Comparison of ENCODE assay signal across 2 cellular contexts in the genomic region with DNA sequence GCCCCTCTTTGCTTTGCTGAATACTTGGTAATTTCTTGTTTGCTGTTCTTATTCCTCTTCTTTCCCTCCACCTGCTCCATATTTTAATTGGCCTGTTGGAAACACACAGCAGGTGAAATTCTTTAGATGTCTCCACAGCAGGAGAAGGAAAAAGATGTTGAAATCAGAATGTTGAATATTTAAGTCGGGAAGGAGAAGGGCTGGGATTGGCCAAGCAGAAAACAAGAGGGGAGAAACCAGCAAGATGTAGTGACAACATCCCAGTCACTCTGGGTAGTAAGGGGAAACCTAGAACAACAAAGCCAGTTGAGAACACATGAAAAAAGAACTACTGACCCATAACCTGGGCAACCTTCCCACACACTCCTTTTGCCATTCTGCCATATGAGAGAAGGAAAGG.
TF ChIP-seq lines count a peak whose summit lies in the region.

No MANE protein-coding gene starts in this region.

TF ChIP-seq in GM23338, 12 proteins besides CTCF, POLR2A, EP300 and RAD21:
- TF ChIP-seq, protein P1, sequence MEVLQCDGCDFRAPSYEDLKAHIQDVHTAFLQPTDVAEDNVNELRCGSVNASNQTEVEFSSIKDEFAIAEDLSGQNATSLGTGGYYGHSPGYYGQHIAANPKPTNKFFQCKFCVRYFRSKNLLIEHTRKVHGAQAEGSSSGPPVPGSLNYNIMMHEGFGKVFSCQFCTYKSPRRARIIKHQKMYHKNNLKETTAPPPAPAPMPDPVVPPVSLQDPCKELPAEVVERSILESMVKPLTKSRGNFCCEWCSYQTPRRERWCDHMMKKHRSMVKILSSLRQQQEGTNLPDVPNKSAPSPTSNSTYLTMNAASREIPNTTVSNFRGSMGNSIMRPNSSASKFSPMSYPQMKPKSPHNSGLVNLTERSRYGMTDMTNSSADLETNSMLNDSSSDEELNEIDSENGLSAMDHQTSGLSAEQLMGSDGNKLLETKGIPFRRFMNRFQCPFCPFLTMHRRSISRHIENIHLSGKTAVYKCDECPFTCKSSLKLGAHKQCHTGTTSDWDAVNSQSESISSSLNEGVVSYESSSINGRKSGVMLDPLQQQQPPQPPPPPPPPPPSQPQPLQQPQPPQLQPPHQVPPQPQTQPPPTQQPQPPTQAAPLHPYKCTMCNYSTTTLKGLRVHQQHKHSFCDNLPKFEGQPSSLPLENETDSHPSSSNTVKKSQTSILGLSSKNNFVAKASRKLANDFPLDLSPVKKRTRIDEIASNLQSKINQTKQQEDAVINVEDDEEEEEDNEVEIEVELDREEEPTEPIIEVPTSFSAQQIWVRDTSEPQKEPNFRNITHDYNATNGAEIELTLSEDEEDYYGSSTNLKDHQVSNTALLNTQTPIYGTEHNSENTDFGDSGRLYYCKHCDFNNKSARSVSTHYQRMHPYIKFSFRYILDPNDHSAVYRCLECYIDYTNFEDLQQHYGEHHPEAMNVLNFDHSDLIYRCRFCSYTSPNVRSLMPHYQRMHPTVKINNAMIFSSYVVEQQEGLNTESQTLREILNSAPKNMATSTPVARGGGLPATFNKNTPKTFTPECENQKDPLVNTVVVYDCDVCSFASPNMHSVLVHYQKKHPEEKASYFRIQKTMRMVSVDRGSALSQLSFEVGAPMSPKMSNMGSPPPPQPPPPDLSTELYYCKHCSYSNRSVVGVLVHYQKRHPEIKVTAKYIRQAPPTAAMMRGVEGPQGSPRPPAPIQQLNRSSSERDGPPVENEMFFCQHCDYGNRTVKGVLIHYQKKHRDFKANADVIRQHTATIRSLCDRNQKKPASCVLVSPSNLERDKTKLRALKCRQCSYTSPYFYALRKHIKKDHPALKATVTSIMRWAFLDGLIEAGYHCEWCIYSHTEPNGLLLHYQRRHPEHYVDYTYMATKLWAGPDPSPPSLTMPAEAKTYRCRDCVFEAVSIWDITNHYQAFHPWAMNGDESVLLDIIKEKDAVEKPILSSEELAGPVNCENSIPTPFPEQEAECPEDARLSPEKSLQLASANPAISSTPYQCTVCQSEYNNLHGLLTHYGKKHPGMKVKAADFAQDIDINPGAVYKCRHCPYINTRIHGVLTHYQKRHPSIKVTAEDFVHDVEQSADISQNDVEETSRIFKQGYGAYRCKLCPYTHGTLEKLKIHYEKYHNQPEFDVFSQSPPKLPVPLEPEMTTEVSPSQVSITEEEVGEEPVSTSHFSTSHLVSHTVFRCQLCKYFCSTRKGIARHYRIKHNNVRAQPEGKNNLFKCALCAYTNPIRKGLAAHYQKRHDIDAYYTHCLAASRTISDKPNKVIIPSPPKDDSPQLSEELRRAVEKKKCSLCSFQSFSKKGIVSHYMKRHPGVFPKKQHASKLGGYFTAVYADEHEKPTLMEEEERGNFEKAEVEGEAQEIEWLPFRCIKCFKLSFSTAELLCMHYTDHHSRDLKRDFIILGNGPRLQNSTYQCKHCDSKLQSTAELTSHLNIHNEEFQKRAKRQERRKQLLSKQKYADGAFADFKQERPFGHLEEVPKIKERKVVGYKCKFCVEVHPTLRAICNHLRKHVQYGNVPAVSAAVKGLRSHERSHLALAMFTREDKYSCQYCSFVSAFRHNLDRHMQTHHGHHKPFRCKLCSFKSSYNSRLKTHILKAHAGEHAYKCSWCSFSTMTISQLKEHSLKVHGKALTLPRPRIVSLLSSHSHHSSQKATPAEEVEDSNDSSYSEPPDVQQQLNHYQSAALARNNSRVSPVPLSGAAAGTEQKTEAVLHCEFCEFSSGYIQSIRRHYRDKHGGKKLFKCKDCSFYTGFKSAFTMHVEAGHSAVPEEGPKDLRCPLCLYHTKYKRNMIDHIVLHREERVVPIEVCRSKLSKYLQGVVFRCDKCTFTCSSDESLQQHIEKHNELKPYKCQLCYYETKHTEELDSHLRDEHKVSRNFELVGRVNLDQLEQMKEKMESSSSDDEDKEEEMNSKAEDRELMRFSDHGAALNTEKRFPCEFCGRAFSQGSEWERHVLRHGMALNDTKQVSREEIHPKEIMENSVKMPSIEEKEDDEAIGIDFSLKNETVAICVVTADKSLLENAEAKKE (CRISPR knock-in tag; IDR thresholded peaks at IDR 0.05): no peak
- TF ChIP-seq NANOG (IDR thresholded peaks at IDR 0.05; ENCODE audit: borderline replicate concordance): peak; percentile 31; the same call in 1 of the 2 replicates
TF ChIP-seq in GM23338: peak in this region for 1.

TF ChIP-seq in WTC11, 78 proteins besides CTCF, POLR2A, EP300 and RAD21 (continued from another document):
- TF ChIP-seq, protein P2, sequence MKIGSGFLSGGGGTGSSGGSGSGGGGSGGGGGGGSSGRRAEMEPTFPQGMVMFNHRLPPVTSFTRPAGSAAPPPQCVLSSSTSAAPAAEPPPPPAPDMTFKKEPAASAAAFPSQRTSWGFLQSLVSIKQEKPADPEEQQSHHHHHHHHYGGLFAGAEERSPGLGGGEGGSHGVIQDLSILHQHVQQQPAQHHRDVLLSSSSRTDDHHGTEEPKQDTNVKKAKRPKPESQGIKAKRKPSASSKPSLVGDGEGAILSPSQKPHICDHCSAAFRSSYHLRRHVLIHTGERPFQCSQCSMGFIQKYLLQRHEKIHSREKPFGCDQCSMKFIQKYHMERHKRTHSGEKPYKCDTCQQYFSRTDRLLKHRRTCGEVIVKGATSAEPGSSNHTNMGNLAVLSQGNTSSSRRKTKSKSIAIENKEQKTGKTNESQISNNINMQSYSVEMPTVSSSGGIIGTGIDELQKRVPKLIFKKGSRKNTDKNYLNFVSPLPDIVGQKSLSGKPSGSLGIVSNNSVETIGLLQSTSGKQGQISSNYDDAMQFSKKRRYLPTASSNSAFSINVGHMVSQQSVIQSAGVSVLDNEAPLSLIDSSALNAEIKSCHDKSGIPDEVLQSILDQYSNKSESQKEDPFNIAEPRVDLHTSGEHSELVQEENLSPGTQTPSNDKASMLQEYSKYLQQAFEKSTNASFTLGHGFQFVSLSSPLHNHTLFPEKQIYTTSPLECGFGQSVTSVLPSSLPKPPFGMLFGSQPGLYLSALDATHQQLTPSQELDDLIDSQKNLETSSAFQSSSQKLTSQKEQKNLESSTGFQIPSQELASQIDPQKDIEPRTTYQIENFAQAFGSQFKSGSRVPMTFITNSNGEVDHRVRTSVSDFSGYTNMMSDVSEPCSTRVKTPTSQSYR (CRISPR knock-in tag; IDR thresholded peaks at IDR 0.05): no peak
- TF ChIP-seq, protein P3, sequence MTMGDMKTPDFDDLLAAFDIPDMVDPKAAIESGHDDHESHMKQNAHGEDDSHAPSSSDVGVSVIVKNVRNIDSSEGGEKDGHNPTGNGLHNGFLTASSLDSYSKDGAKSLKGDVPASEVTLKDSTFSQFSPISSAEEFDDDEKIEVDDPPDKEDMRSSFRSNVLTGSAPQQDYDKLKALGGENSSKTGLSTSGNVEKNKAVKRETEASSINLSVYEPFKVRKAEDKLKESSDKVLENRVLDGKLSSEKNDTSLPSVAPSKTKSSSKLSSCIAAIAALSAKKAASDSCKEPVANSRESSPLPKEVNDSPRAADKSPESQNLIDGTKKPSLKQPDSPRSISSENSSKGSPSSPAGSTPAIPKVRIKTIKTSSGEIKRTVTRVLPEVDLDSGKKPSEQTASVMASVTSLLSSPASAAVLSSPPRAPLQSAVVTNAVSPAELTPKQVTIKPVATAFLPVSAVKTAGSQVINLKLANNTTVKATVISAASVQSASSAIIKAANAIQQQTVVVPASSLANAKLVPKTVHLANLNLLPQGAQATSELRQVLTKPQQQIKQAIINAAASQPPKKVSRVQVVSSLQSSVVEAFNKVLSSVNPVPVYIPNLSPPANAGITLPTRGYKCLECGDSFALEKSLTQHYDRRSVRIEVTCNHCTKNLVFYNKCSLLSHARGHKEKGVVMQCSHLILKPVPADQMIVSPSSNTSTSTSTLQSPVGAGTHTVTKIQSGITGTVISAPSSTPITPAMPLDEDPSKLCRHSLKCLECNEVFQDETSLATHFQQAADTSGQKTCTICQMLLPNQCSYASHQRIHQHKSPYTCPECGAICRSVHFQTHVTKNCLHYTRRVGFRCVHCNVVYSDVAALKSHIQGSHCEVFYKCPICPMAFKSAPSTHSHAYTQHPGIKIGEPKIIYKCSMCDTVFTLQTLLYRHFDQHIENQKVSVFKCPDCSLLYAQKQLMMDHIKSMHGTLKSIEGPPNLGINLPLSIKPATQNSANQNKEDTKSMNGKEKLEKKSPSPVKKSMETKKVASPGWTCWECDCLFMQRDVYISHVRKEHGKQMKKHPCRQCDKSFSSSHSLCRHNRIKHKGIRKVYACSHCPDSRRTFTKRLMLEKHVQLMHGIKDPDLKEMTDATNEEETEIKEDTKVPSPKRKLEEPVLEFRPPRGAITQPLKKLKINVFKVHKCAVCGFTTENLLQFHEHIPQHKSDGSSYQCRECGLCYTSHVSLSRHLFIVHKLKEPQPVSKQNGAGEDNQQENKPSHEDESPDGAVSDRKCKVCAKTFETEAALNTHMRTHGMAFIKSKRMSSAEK (CRISPR knock-in tag; IDR thresholded peaks at IDR 0.05; ENCODE audit: borderline replicate concordance): no peak
- TF ChIP-seq ZNF232 (CRISPR knock-in tag; IDR thresholded peaks at IDR 0.05): no peak
- TF ChIP-seq HMGA2 (CRISPR knock-in tag; IDR thresholded peaks at IDR 0.05): no peak
- TF ChIP-seq, protein P4, sequence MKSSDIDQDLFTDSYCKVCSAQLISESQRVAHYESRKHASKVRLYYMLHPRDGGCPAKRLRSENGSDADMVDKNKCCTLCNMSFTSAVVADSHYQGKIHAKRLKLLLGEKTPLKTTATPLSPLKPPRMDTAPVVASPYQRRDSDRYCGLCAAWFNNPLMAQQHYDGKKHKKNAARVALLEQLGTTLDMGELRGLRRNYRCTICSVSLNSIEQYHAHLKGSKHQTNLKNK (CRISPR knock-in tag; IDR thresholded peaks at IDR 0.05): no peak
- TF ChIP-seq, protein P5, sequence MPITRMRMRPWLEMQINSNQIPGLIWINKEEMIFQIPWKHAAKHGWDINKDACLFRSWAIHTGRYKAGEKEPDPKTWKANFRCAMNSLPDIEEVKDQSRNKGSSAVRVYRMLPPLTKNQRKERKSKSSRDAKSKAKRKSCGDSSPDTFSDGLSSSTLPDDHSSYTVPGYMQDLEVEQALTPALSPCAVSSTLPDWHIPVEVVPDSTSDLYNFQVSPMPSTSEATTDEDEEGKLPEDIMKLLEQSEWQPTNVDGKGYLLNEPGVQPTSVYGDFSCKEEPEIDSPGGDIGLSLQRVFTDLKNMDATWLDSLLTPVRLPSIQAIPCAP (CRISPR knock-in tag; IDR thresholded peaks at IDR 0.05): no peak
- TF ChIP-seq, protein P6, sequence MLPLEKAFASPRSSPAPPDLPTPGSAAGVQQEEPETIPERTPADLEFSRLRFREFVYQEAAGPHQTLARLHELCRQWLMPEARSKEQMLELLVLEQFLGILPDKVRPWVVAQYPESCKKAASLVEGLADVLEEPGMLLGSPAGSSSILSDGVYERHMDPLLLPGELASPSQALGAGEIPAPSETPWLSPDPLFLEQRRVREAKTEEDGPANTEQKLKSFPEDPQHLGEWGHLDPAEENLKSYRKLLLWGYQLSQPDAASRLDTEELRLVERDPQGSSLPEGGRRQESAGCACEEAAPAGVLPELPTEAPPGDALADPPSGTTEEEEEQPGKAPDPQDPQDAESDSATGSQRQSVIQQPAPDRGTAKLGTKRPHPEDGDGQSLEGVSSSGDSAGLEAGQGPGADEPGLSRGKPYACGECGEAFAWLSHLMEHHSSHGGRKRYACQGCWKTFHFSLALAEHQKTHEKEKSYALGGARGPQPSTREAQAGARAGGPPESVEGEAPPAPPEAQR (CRISPR knock-in tag; IDR thresholded peaks at IDR 0.05): no peak
- no peak for TF ChIP-seq CREB1 (CRISPR knock-in tag; IDR thresholded peaks at IDR 0.05)
- TF ChIP-seq, protein P7, sequence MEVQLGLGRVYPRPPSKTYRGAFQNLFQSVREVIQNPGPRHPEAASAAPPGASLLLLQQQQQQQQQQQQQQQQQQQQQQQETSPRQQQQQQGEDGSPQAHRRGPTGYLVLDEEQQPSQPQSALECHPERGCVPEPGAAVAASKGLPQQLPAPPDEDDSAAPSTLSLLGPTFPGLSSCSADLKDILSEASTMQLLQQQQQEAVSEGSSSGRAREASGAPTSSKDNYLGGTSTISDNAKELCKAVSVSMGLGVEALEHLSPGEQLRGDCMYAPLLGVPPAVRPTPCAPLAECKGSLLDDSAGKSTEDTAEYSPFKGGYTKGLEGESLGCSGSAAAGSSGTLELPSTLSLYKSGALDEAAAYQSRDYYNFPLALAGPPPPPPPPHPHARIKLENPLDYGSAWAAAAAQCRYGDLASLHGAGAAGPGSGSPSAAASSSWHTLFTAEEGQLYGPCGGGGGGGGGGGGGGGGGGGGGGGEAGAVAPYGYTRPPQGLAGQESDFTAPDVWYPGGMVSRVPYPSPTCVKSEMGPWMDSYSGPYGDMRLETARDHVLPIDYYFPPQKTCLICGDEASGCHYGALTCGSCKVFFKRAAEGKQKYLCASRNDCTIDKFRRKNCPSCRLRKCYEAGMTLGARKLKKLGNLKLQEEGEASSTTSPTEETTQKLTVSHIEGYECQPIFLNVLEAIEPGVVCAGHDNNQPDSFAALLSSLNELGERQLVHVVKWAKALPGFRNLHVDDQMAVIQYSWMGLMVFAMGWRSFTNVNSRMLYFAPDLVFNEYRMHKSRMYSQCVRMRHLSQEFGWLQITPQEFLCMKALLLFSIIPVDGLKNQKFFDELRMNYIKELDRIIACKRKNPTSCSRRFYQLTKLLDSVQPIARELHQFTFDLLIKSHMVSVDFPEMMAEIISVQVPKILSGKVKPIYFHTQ (CRISPR knock-in tag; IDR thresholded peaks at IDR 0.05): no peak
- no peak for TF ChIP-seq OVOL2 (CRISPR knock-in tag; IDR thresholded peaks at IDR 0.05; ENCODE audit: borderline replicate concordance)
